Comparison of ENCODE assay signal across 1 cellular context in genomic region chr4:108620101-108620932, GRCh38.
TF ChIP-seq lines count a peak whose summit lies in the region.

Gene RPL34, plus strand, starts transcription at chr4:108620576. Its CDS starts 1,384 bp downstream, at chr4:108621960.

TF ChIP-seq in K562, 482 proteins besides CTCF, POLR2A, EP300 and RAD21 (continued from another document and continues in another):
- TF ChIP-seq ZHX1 (conservative IDR thresholded peaks at IDR 0.05; ENCODE audit: low read length) (no peak), BCL6 (CRISPR knock-in tag; IDR thresholded peaks at IDR 0.05) (no peak), ZNF224 (CRISPR knock-in tag; IDR thresholded peaks at IDR 0.05) (no peak), FOXO4 (CRISPR knock-in tag; IDR thresholded peaks at IDR 0.05) (no peak), FOXA3 (CRISPR knock-in tag; conservative IDR thresholded peaks at IDR 0.05 in 1 of 2, IDR thresholded peaks at IDR 0.05 in 1 of 2) (0 out of 4 replicates have a peak, but pooled peaks of 1 of the 2 experiments have one; percentile 59), ZFP1 (CRISPR knock-in tag; IDR thresholded peaks at IDR 0.05) (no peak), CREB3L1 (IDR thresholded peaks at IDR 0.05; ENCODE audit: borderline replicate concordance, low read depth) (peak; percentile 68), CBX8 (IDR thresholded peaks at IDR 0.05; ENCODE audit: borderline replicate concordance, extremely low read depth, low read depth, low read length, poor library complexity, severe bottlenecking) (no peak), POLR2AphosphoS2 (IDR thresholded peaks at IDR 0.05; ENCODE audit: low read length) (peak; percentile 89; the same call in 1 of the 2 replicates), ZNF707 (CRISPR knock-in tag; conservative IDR thresholded peaks at IDR 0.05) (no peak), ZNF277 (CRISPR knock-in tag; IDR thresholded peaks at IDR 0.05; ENCODE audit: borderline replicate concordance) (no peak), CHD7 (IDR thresholded peaks at IDR 0.05; ENCODE audit: low read depth, low read length) (no peak), MTA1 (IDR thresholded peaks at IDR 0.05; ENCODE audit: borderline replicate concordance) (no peak; the same call in 1 of the 2 replicates), GTF2A2 (tag; IDR thresholded peaks at IDR 0.05) (no peak), ZNF407 (IDR thresholded peaks at IDR 0.05; ENCODE audit: low read depth) (peak; percentile 90), PML (IDR thresholded peaks at IDR 0.05; ENCODE audit: low read length) (peak; percentile 95), TEAD2 (tag; IDR thresholded peaks at IDR 0.05) (0 out of 2 replicates have a peak, but pooled peaks have one; percentile 24), HNRNPLL (IDR thresholded peaks at IDR 0.05; ENCODE audit: low read depth, low read length, poor library complexity, severe bottlenecking) (peak; percentile 84), JUNB (CRISPR knock-in tag; conservative IDR thresholded peaks at IDR 0.05) (no peak), XRCC4 (IDR thresholded peaks at IDR 0.05; ENCODE audit: extremely low read depth, insufficient read depth, insufficient read length) (no peak), HNRNPUL1 (IDR thresholded peaks at IDR 0.05; ENCODE audit: low read length) (0 out of 2 replicates have a peak, but pooled peaks have one; percentile 76), TCF7 (IDR thresholded peaks at IDR 0.05; ENCODE audit: borderline replicate concordance) (no peak), POLR2AphosphoS5 (IDR thresholded peaks at IDR 0.05; ENCODE audit: control insufficient read depth, insufficient read depth, low read depth, low read length) (peak; percentile 99), BHLHE40 (IDR thresholded peaks at IDR 0.05; ENCODE audit: low read length) (no peak; the same call in 1 of the 2 replicates), IRF2 (CRISPR knock-in tag; IDR thresholded peaks at IDR 0.05) (no peak), SMC3 (conservative IDR thresholded peaks at IDR 0.05; ENCODE audit: insufficient read depth, low read depth, low read length) (no peak)
